In genomic region chr4:40321671-40322131, GRCh38 we compare ENCODE assay signal across 11 cellular contexts. TPM values are rescaled to one million over a fixed set of nuclear protein-coding genes. Genes with fewer than 3 reads are reported as not detected.
DNase-seq lines count a peak whose midpoint lies in the region; ATAC-seq and TF ChIP-seq lines count a peak whose summit lies in the region.
"Had no signal": no experiment of that assay in that cellular context is flagged by ENCODE, and none has a peak within 500 bp of the region (broad histone marks: within the 10 kb centered on the region; RNA-seq: fewer than 3 reads in every experiment).

No MANE protein-coding gene starts in this region.

- no peaks in the 10 kb centered on the region for H3K36me3 Mint-ChIP-seq in naive thymus-derived CD4-positive, alpha-beta T cell

- no peaks in the 10 kb centered on the region for H3K27me3 Mint-ChIP-seq in naive thymus-derived CD4-positive, alpha-beta T cell

- intact Hi-C loops in naive thymus-derived CD4-positive, alpha-beta T cell (cut with micrococcal nuclease), result no loop called here
- intact Hi-C loops in left ventricle myocardium superior (cut with micrococcal nuclease), result no loop called here

- H3K27me3 ChIP-seq in brain microvascular endothelial cell (replicated peaks), result no peaks in the 10 kb centered on the region
- no peaks in the 10 kb centered on the region for H3K27me3 ChIP-seq in naive thymus-derived CD4-positive, alpha-beta T cell (ENCODE audit: control insufficient read depth in 2 of 2, insufficient read depth in 2 of 2, low read length in 2 of 2)
- H3K27me3 ChIP-seq: Peyer's patch had no signal

- H3K27ac ChIP-seq in brain microvascular endothelial cell, result peak overlapping the region; percentile 41
- H3K27ac ChIP-seq in naive thymus-derived CD4-positive, alpha-beta T cell (ENCODE audit: low read depth, low read length), result no peak overlapping the region
- H3K27ac ChIP-seq: Peyer's patch had no signal

- peak; percentile 1 for DNase-seq in DMS153 treated with DMSO at 0.1 percent for 48 hours (lab: John Stamatoyannopoulos, UW; ENCODE audit: unreplicated experiment)
- peak; percentile 28 for DNase-seq in NCI-H2029 (lab: John Stamatoyannopoulos, UW)
- peak; percentile 43 for DNase-seq in brain microvascular endothelial cell
- DNase-seq in naive thymus-derived CD4-positive, alpha-beta T cell, result no peak
- DNase-seq in left ventricle myocardium superior, result no peak
- DNase-seq: Peyer's patch; stimulated activated CD8-positive, alpha-beta memory T cell treated with anti-CD3 and anti-CD28 coated beads, Interleukin-4, amount 100 ng/mL, for 48 hours had no signal

- H3K4me1 ChIP-seq in naive thymus-derived CD4-positive, alpha-beta T cell (ENCODE audit: control insufficient read depth in 2 of 2, insufficient read depth in 2 of 2, low read length in 2 of 2), result peaks cover 0 to 16% of the 10 kb centered on the region in 2 donors

- no peak for ATAC-seq in naive thymus-derived CD4-positive, alpha-beta T cell
- ATAC-seq in GM18858 (IDR thresholded peaks at IDR 0.05; ENCODE audit: unreplicated experiment) (no peak), GM21529 (IDR thresholded peaks at IDR 0.05; ENCODE audit: unreplicated experiment) (no peak), GM18498 (IDR thresholded peaks at IDR 0.05; ENCODE audit: unreplicated experiment) (no peak), left ventricle myocardium superior (no peak)

- H3K4me1 Mint-ChIP-seq in naive thymus-derived CD4-positive, alpha-beta T cell, result peaks cover 21 to 57% (median 49%) of the 10 kb centered on the region in 7 donors

- no peak for TF ChIP-seq CTCF in brain microvascular endothelial cell (IDR thresholded peaks at IDR 0.05; ENCODE audit: low read depth, low read length, missing control alignments)

- in situ Hi-C loops in brain microvascular endothelial cell (cut with HindIII; ENCODE audit: low pct_ligation_motif_present, low sequenced_read_pairs), result no loop called here

- H3K4me3 Mint-ChIP-seq in naive thymus-derived CD4-positive, alpha-beta T cell, result peak overlapping the region in 6 of 10 donors; percentile 10 to 54 (median 26)

- no peaks in the 10 kb centered on the region for H3K9me3 ChIP-seq in naive thymus-derived CD4-positive, alpha-beta T cell (ENCODE audit: control insufficient read depth in 2 of 3, low read length in 3 of 3)
- H3K9me3 ChIP-seq: Peyer's patch had no signal

- no peaks in the 10 kb centered on the region for H3K9me3 Mint-ChIP-seq in naive thymus-derived CD4-positive, alpha-beta T cell

- no peaks in the 10 kb centered on the region for H3K36me3 ChIP-seq in brain microvascular endothelial cell (replicated peaks)
- no peaks in the 10 kb centered on the region for H3K36me3 ChIP-seq in naive thymus-derived CD4-positive, alpha-beta T cell (ENCODE audit: control insufficient read depth in 2 of 3, insufficient read depth in 3 of 3, low read length in 3 of 3)
- H3K36me3 ChIP-seq: Peyer's patch had no signal

- CTCF ChIA-PET in naive thymus-derived CD4-positive, alpha-beta T cell (lab: Charles Lee), result interaction anchor here (0.9 to 2.1 kb wide), 10 partner anchors 12 to 343 kb away, joined by 3 to 13 read pairs (median 4); partner anchors contain the start of gene RHOH

- no peak overlapping the region for H3K4me3 ChIP-seq in brain microvascular endothelial cell (ENCODE audit: low read depth, low read length)
- no peak overlapping the region for H3K4me3 ChIP-seq in naive thymus-derived CD4-positive, alpha-beta T cell (ENCODE audit: low read length)
- H3K4me3 ChIP-seq: Peyer's patch had no signal

- POLR2A ChIA-PET in naive thymus-derived CD4-positive, alpha-beta T cell (lab: Charles Lee), result interaction anchor here (0.6 to 2.1 kb wide), 14 partner anchors 9 to 624 kb away, joined by 3 to 13 read pairs (median 3); partner anchors contain the start of gene UBE2K

- H3K27ac Mint-ChIP-seq in naive thymus-derived CD4-positive, alpha-beta T cell, result peak overlapping the region in 6 of 9 donors; percentile 17 to 78 (median 68)

RNA-seq across cellular contexts. Expression of gene CHRNA9, which starts 13.4 kb away (rescaled TPM):
- total RNA-seq in naive thymus-derived CD4-positive, alpha-beta T cell, result under 1 TPM in 3 of 5 experiments, not detected in 2; 0.30 to 0.46 (median 0.32) TPM
- 1 to 10 TPM in 1 of 2 donors, not detected in 1; 1.1 TPM for polyA plus RNA-seq in naive thymus-derived CD4-positive, alpha-beta T cell
- total RNA-seq in left ventricle myocardium superior, result not detected
- total RNA-seq: Peyer's patch, pulmonary artery endothelial cell had no signal

Comparison
In these comparisons a context has a peak if more than half of its experiments do, and no peak if none do; other contexts are left out.
1. DNase-seq: peak in DMS153 treated with DMSO at 0.1 percent for 48 hours (single experiment), NCI-H2029 (single experiment) and brain microvascular endothelial cell (single experiment); none in naive thymus-derived CD4-positive, alpha-beta T cell (0 of 9) and left ventricle myocardium superior (single experiment).